14 cellular contexts compared by ENCODE assay signal in genomic region chr13:76994281-76994680, GRCh38. TPM values are rescaled to one million over a fixed set of nuclear protein-coding genes. Genes with fewer than 3 reads are reported as not detected.
DNase-seq lines count a peak whose midpoint lies in the region; ATAC-seq and TF ChIP-seq lines count a peak whose summit lies in the region.
"Had no signal": no experiment of that assay in that cellular context is flagged by ENCODE, and none has a peak within 500 bp of the region (broad histone marks: within the 10 kb centered on the region; RNA-seq: fewer than 3 reads in every experiment).

No MANE protein-coding gene starts in this region.

- no peak for DNase-seq in CD8-positive, alpha-beta memory T cell
- DNase-seq in chondrocyte (ENCODE audit: low spot score), result no peak
- DNase-seq in osteoblast (ENCODE audit: insufficient read length, low spot score, missing footprints), result no peak
- no peak for DNase-seq in SKM-1 (lab: John Stamatoyannopoulos, UW; ENCODE audit: unreplicated experiment)
- DNase-seq in Right ventricle myocardium superior, result no peak
- DNase-seq in posterior cingulate gyrus, result no peak
- DNase-seq: activated effector memory CD4-positive, alpha-beta T cell treated with anti-CD3 and anti-CD28 coated beads, Interleukin-2, amount 50 U/mL, for 16 hours; COR-L47; NCI-H1105 treated with DMSO at 0.1 percent for 48 hours; NCI-H82 had no signal

- H3K4me2 ChIP-seq in Loucy (ENCODE audit: low read depth, low read length, poor library complexity, severe bottlenecking), result peak overlapping the region; percentile 96
- peak overlapping the region; percentile 29 for H3K4me2 ChIP-seq in osteoblast (ENCODE audit: insufficient read depth, low read length)

- CTCF ChIA-PET in CD8-positive, alpha-beta memory T cell (lab: Charles Lee), result interaction anchor here (1.5 to 1.9 kb wide), 2 partner anchors 11 to 31 kb away, joined by 5 to 7 read pairs; no protein-coding TSS in a partner anchor

- peak overlapping the region in 7 of 8 donors; percentile 2 to 98 (median 39) for H3K27ac Mint-ChIP-seq in CD8-positive, alpha-beta memory T cell
- peak overlapping the region; percentile 53 for H3K27ac Mint-ChIP-seq in chondrocyte (ENCODE audit: unreplicated experiment)

- no peaks in the 10 kb centered on the region for H3K9me3 Mint-ChIP-seq in CD8-positive, alpha-beta memory T cell
- H3K9me3 Mint-ChIP-seq in chondrocyte (ENCODE audit: low read depth), result no peaks in the 10 kb centered on the region

- no peaks in the 10 kb centered on the region for H3F3A ChIP-seq in Loucy (ENCODE audit: low read depth)

- peak overlapping the region; percentile 24 to 98 (median 49) for H3K4me3 Mint-ChIP-seq in CD8-positive, alpha-beta memory T cell
- peak overlapping the region; percentile 13 for H3K4me3 Mint-ChIP-seq in chondrocyte (ENCODE audit: unreplicated experiment)

- H2AFZ ChIP-seq in Loucy (ENCODE audit: low read length) (no peak overlapping the region), osteoblast (ENCODE audit: low read length) (no peak overlapping the region)

- POLR2A ChIA-PET in CD8-positive, alpha-beta memory T cell (lab: Charles Lee), result interaction anchor here (2.2 kb wide), 1 partner anchor 32 kb away, joined by 11 read pairs; the partner anchor contains the start of gene FBXL3

- no peak overlapping the region for H3K27ac ChIP-seq in CD8-positive, alpha-beta memory T cell (ENCODE audit: low read depth, low read length)
- H3K27ac ChIP-seq in osteoblast (ENCODE audit: low read depth, low read length), result no peak overlapping the region
- H3K27ac ChIP-seq: SJSA1 had no signal

- H3K9ac ChIP-seq in Loucy (ENCODE audit: low read depth, low read length, poor library complexity, severe bottlenecking), result no peak overlapping the region

- peaks cover 37 to 63% (median 46%) of the 10 kb centered on the region in 3 donors for H3K4me1 Mint-ChIP-seq in CD8-positive, alpha-beta memory T cell
- H3K4me1 Mint-ChIP-seq in chondrocyte (ENCODE audit: low read depth), result peaks cover 27% of the 10 kb centered on the region

- H3K27me3 Mint-ChIP-seq in CD8-positive, alpha-beta memory T cell, result peaks cover 0 to 4% of the 10 kb centered on the region in 2 donors
- H3K27me3 Mint-ChIP-seq in chondrocyte (ENCODE audit: low read depth), result no peaks in the 10 kb centered on the region

- peaks cover 2 to 37% (median 11%) of the 10 kb centered on the region in 3 donors for H3K36me3 Mint-ChIP-seq in CD8-positive, alpha-beta memory T cell
- peaks cover 16% of the 10 kb centered on the region for H3K36me3 Mint-ChIP-seq in chondrocyte (ENCODE audit: low read depth)

- H3K9me2 ChIP-seq in Loucy (replicated peaks; ENCODE audit: low read depth, low read length), result no peaks in the 10 kb centered on the region

- peaks cover 3% of the 10 kb centered on the region for H3K27me3 ChIP-seq in CD8-positive, alpha-beta memory T cell (ENCODE audit: insufficient read depth, low read length, poor library complexity, severe bottlenecking)
- H3K27me3 ChIP-seq in Loucy (ENCODE audit: insufficient read depth, low read length, poor library complexity, severe bottlenecking) (no peaks in the 10 kb centered on the region), osteoblast (ENCODE audit: insufficient read depth, low read length) (no peaks in the 10 kb centered on the region)
- H3K27me3 ChIP-seq: SJSA1 had no signal

- no peaks in the 10 kb centered on the region for H3K9me3 ChIP-seq in CD8-positive, alpha-beta memory T cell (ENCODE audit: low read length)
- H3K9me3 ChIP-seq in Loucy (ENCODE audit: insufficient read depth, low read depth, low read length) (no peaks in the 10 kb centered on the region), osteoblast (ENCODE audit: low read depth, low read length) (no peaks in the 10 kb centered on the region)
- H3K9me3 ChIP-seq: SJSA1 had no signal

- H4K20me1 ChIP-seq in Loucy (ENCODE audit: insufficient read depth, low read length, poor library complexity, severe bottlenecking) (peaks cover 15% of the 10 kb centered on the region), osteoblast (ENCODE audit: insufficient read depth, low read length) (peaks cover 6% of the 10 kb centered on the region)

- TF ChIP-seq CTCF in Loucy (conservative IDR thresholded peaks at IDR 0.05; ENCODE audit: low read length), result no peak
- TF ChIP-seq CTCF in chondrocyte (IDR thresholded peaks at IDR 0.05), result no peak
- no peak for TF ChIP-seq CTCF in osteoblast (IDR thresholded peaks at IDR 0.05; ENCODE audit: extremely low read depth, low read depth, low read length)

- H3K36me3 ChIP-seq in CD8-positive, alpha-beta memory T cell (ENCODE audit: insufficient read depth, low read length), result no peaks in the 10 kb centered on the region
- H3K36me3 ChIP-seq in Loucy (ENCODE audit: insufficient read depth, low read length), result no peaks in the 10 kb centered on the region
- peaks cover 22% of the 10 kb centered on the region for H3K36me3 ChIP-seq in osteoblast (ENCODE audit: insufficient read depth, low read length)

- no peak overlapping the region for H3K4me3 ChIP-seq in CD8-positive, alpha-beta memory T cell (ENCODE audit: low read length)
- peak overlapping the region; percentile 12 for H3K4me3 ChIP-seq in Loucy (ENCODE audit: low read length, poor library complexity, severe bottlenecking)
- no peak overlapping the region for H3K4me3 ChIP-seq in osteoblast (ENCODE audit: insufficient read depth, low read length)
- H3K4me3 ChIP-seq: SJSA1 had no signal

- H3K4me1 ChIP-seq in CD8-positive, alpha-beta memory T cell (ENCODE audit: insufficient read depth, low read length), result peaks cover 31% of the 10 kb centered on the region
- peaks cover 25% of the 10 kb centered on the region for H3K4me1 ChIP-seq in Loucy (ENCODE audit: insufficient read depth, low read length, poor library complexity, severe bottlenecking)
- H3K4me1 ChIP-seq in osteoblast (ENCODE audit: insufficient read depth, low read length), result peaks cover 20% of the 10 kb centered on the region

- ATAC-seq in Right ventricle myocardium superior (ENCODE audit: poor library complexity), result no peak
- ATAC-seq: activated CD4-positive, CD25-positive, alpha-beta regulatory T cell treated with anti-CD3 and anti-CD28 coated beads, Interleukin-2, amount 50 U/mL, for 24 hours; HepG2 had no signal

- intact Hi-C loops in Right ventricle myocardium superior (cut with DNase I) (no loop called here), posterior cingulate gyrus (cut with DNase I) (no loop called here)

- H3K79me2 ChIP-seq in Loucy (ENCODE audit: insufficient read depth, low read length) (peaks cover 14% of the 10 kb centered on the region; the same call in 1 of the 2 replicates), osteoblast (ENCODE audit: insufficient read depth, low read length) (peaks cover 33% of the 10 kb centered on the region)

RNA-seq across cellular contexts. Expression of gene CLN5, which starts 2.4 kb away (rescaled TPM):
- total RNA-seq in CD8-positive, alpha-beta memory T cell, result 10 to 100 TPM; 14.0 to 15.9 TPM
- 12.0 TPM for polyA plus RNA-seq in CD8-positive, alpha-beta memory T cell
- total RNA-seq in chondrocyte (22.7 to 37.4 TPM (median 27.2 TPM) in 3 replicates), osteoblast (42.0 and 45.1 TPM in 2 replicates), Right ventricle myocardium superior (15.0 TPM)

RNA-seq across cellular contexts. Expression of gene FBXL3, which starts 32.7 kb away (rescaled TPM):
- 10 to 100 TPM; 41.7 to 45.0 TPM for total RNA-seq in CD8-positive, alpha-beta memory T cell
- 34.5 TPM for polyA plus RNA-seq in CD8-positive, alpha-beta memory T cell
- total RNA-seq in chondrocyte (39.1 to 41.8 TPM (median 40.6 TPM) in 3 replicates), osteoblast (69.2 and 76.0 TPM in 2 replicates), Right ventricle myocardium superior (27.6 TPM)

RNA-seq across cellular contexts. Expression of gene ACOD1, which starts 46.0 kb away (rescaled TPM):
- not detected for total RNA-seq in CD8-positive, alpha-beta memory T cell
- polyA plus RNA-seq in CD8-positive, alpha-beta memory T cell, result not detected
- total RNA-seq in chondrocyte (not detected in 3 replicates), osteoblast (not detected in 2 replicates), Right ventricle myocardium superior (not detected)
- total RNA-seq: HepG2, SJSA1 had no signal
- polyA plus RNA-seq: HepG2 had no signal
